Comparison of ENCODE assay signal across 12 cellular contexts in genomic region chr10:120607710-120608703, GRCh38.
DNase-seq lines count a peak whose midpoint lies in the region; ATAC-seq, FAIRE-seq and TF ChIP-seq lines count a peak whose summit lies in the region.
"Had no signal": no experiment of that assay in that cellular context is flagged by ENCODE, and none has a peak within 500 bp of the region (broad histone marks: within the 10 kb centered on the region; RNA-seq: fewer than 3 reads in every experiment).

No MANE protein-coding gene starts in this region.

- H3K9me3 ChIP-seq in GM23248 (ENCODE audit: low read depth): no peaks in the 10 kb centered on the region
- no peaks in the 10 kb centered on the region for H3K9me3 ChIP-seq in keratinocyte (ENCODE audit: control insufficient read depth, low read depth, low read length)
- H3K9me3 ChIP-seq: tibial artery had no signal

- no peak for TF ChIP-seq POLR2A in GM12891 (IDR thresholded peaks at IDR 0.05; ENCODE audit: low read depth, low read length)

- H3K36me3 ChIP-seq in GM23248 (ENCODE audit: low read depth) (no peaks in the 10 kb centered on the region), keratinocyte (ENCODE audit: control insufficient read depth in 2 of 2, extremely low read depth in 1 of 2, insufficient read depth in 2 of 2, low read length in 2 of 2) (no peaks in the 10 kb centered on the region)
- H3K36me3 ChIP-seq: left lung, tibial artery had no signal

- H3K27ac ChIP-seq in GM23248 (no peak overlapping the region), keratinocyte (ENCODE audit: control insufficient read depth, insufficient read depth, low read length) (no peak overlapping the region)
- H3K27ac ChIP-seq: left lung, tibial artery had no signal

- H3K79me2 ChIP-seq in GM23248 (ENCODE audit: insufficient read depth) (no peaks in the 10 kb centered on the region), keratinocyte (ENCODE audit: control insufficient read depth, insufficient read depth, low read length) (no peaks in the 10 kb centered on the region)

- no peak for TF ChIP-seq CTCF in keratinocyte (optimal IDR thresholded peaks at IDR 0.05 in 1 of 3, IDR thresholded peaks at IDR 0.05 in 1 of 3, conservative IDR thresholded peaks at IDR 0.05 in 1 of 3; ENCODE audit: extremely low read depth in 1 of 3, insufficient read depth in 2 of 3, low read length in 3 of 3)

- peak; percentile 62 for DNase-seq in GM23248
- no peak for DNase-seq in keratinocyte (ENCODE audit: low read depth, low spot score)
- DNase-seq in activated CD4-positive, alpha-beta memory T cell treated with anti-CD3 and anti-CD28 coated beads, Interleukin-2, amount 10 ng/mL, durations not matched to agents 7 days and 5 days: no peak
- DNase-seq in effector CD8-positive, alpha-beta T cell (lab: John Stamatoyannopoulos, UW): no peak
- no peak for DNase-seq in GM12891 (ENCODE audit: insufficient read length, low spot score)
- DNase-seq in NCI-H446 (lab: John Stamatoyannopoulos, UW): no peak
- DNase-seq: left lung, MV-4-11, T-helper 17 cell, tibial artery had no signal

- CTCF ChIA-PET in activated CD4-positive, alpha-beta memory T cell treated with anti-CD3 and anti-CD28 coated beads, Interleukin-2, amount 10 ng/mL, durations not matched to agents 7 days and 5 days (lab: Charles Lee): no interaction called here

- POLR2A ChIA-PET in activated CD4-positive, alpha-beta memory T cell treated with anti-CD3 and anti-CD28 coated beads, Interleukin-2, amount 10 ng/mL, durations not matched to agents 7 days and 5 days (lab: Charles Lee): no interaction called here

- in situ Hi-C loops in GM23248 (cut with MboI): no loop called here

- H4K20me1 ChIP-seq in GM23248 (ENCODE audit: insufficient read depth) (no peaks in the 10 kb centered on the region), keratinocyte (ENCODE audit: control insufficient read depth, extremely low read depth, insufficient read depth, low read length) (no peaks in the 10 kb centered on the region)

- H3K27me3 ChIP-seq in GM23248 (replicated peaks; ENCODE audit: insufficient read depth) (no peaks in the 10 kb centered on the region), keratinocyte (ENCODE audit: control insufficient read depth, extremely low read depth, insufficient read depth, low read length) (no peaks in the 10 kb centered on the region)
- H3K27me3 ChIP-seq: left lung, tibial artery had no signal

- H3K27me3 Mint-ChIP-seq in activated CD4-positive, alpha-beta memory T cell treated with anti-CD3 and anti-CD28 coated beads, Interleukin-2, amount 10 ng/mL, durations not matched to agents 7 days and 5 days: no peaks in the 10 kb centered on the region
- H3K27me3 Mint-ChIP-seq: T-helper 17 cell had no signal

- H3K4me3 Mint-ChIP-seq in activated CD4-positive, alpha-beta memory T cell treated with anti-CD3 and anti-CD28 coated beads, Interleukin-2, amount 10 ng/mL, durations not matched to agents 7 days and 5 days: no peak overlapping the region
- H3K4me3 Mint-ChIP-seq: T-helper 17 cell had no signal

- peak overlapping the region; percentile 15 for H3K4me2 ChIP-seq in GM23248 (ENCODE audit: unreplicated experiment)
- peak overlapping the region; percentile 13 for H3K4me2 ChIP-seq in keratinocyte (ENCODE audit: control insufficient read depth, extremely low read depth, insufficient read depth, low read depth, low read length)

- ATAC-seq in GM18867 (IDR thresholded peaks at IDR 0.05; ENCODE audit: unreplicated experiment) (peak; percentile 39), HG03565 (IDR thresholded peaks at IDR 0.05; ENCODE audit: unreplicated experiment) (peak; percentile 32)
- ATAC-seq: left lung, T-helper 17 cell had no signal

- peaks cover 2% of the 10 kb centered on the region for H3K4me1 Mint-ChIP-seq in activated CD4-positive, alpha-beta memory T cell treated with anti-CD3 and anti-CD28 coated beads, Interleukin-2, amount 10 ng/mL, durations not matched to agents 7 days and 5 days
- H3K4me1 Mint-ChIP-seq: T-helper 17 cell had no signal

- peaks cover 3% of the 10 kb centered on the region; the same call in 1 of the 2 replicates for H3K9me2 ChIP-seq in GM23248 (ENCODE audit: insufficient read depth)

- H3K9me3 Mint-ChIP-seq in activated CD4-positive, alpha-beta memory T cell treated with anti-CD3 and anti-CD28 coated beads, Interleukin-2, amount 10 ng/mL, durations not matched to agents 7 days and 5 days: no peaks in the 10 kb centered on the region

- FAIRE-seq in keratinocyte (lab: Jason Lieb, UNC) (peak; percentile 34), GM12891 (lab: Jason Lieb, UNC) (no peak)

- H3K4me1 ChIP-seq in GM23248 (ENCODE audit: insufficient read depth) (peaks cover 15% of the 10 kb centered on the region), keratinocyte (ENCODE audit: control insufficient read depth, extremely low read depth, insufficient read depth, low read length) (peaks cover 13% of the 10 kb centered on the region)
- H3K4me1 ChIP-seq: left lung, tibial artery had no signal

- no peak overlapping the region for H3K4me3 ChIP-seq in GM23248
- H3K4me3 ChIP-seq in keratinocyte (ENCODE audit: control insufficient read depth in 2 of 3, extremely low read depth in 1 of 3, insufficient read depth in 2 of 3, low read depth in 1 of 3, low read length in 3 of 3): no peak overlapping the region
- H3K4me3 ChIP-seq: left lung, tibial artery had no signal

- no peaks in the 10 kb centered on the region for H3K9me1 ChIP-seq in keratinocyte (ENCODE audit: control insufficient read depth, extremely low read depth, insufficient read depth, low read length)

- peaks cover 13% of the 10 kb centered on the region; the same call in 1 of the 2 replicates for H3F3A ChIP-seq in GM23248 (ENCODE audit: insufficient read depth)

- no peak overlapping the region for H3K9ac ChIP-seq in GM23248
- no peak overlapping the region for H3K9ac ChIP-seq in keratinocyte (ENCODE audit: control insufficient read depth, extremely low read depth, insufficient read depth, low read length)

- dilution Hi-C loops in keratinocyte (cut with MboI; ENCODE audit: extremely low pct_ligation_motif_present, low sequenced_read_pairs): no loop called here

- no peak overlapping the region for H3K27ac Mint-ChIP-seq in activated CD4-positive, alpha-beta memory T cell treated with anti-CD3 and anti-CD28 coated beads, Interleukin-2, amount 10 ng/mL, durations not matched to agents 7 days and 5 days
- H3K27ac Mint-ChIP-seq: T-helper 17 cell had no signal

- WGBS in GM23248 (ENCODE audit: low coverage in 1 of 2, low lambda C conversion rate in 2 of 2, missing lambda C conversion rate in 2 of 2), 2 experiments: 45 to 46% methylated on average over 5 of the region's 5 CpGs

- H3K36me3 Mint-ChIP-seq in activated CD4-positive, alpha-beta memory T cell treated with anti-CD3 and anti-CD28 coated beads, Interleukin-2, amount 10 ng/mL, durations not matched to agents 7 days and 5 days (ENCODE audit: low read depth): no peaks in the 10 kb centered on the region

- H2AFZ ChIP-seq in GM23248: no peak overlapping the region
- H2AFZ ChIP-seq in keratinocyte (ENCODE audit: control insufficient read depth, low read length): no peak overlapping the region

TF ChIP-seq in GM12891, 5 proteins besides CTCF, POLR2A, EP300 and RAD21:
- TF ChIP-seq PAX5 (IDR thresholded peaks at IDR 0.05; ENCODE audit: insufficient read depth, low read length, severe bottlenecking) (no peak), SPI1 (IDR thresholded peaks at IDR 0.05; ENCODE audit: low read depth, low read length) (no peak), POU2F2 (IDR thresholded peaks at IDR 0.05; ENCODE audit: low read depth, low read length) (no peak), TAF1 (IDR thresholded peaks at IDR 0.05; ENCODE audit: low read depth, low read length) (no peak), POLR2AphosphoS5 (IDR thresholded peaks at IDR 0.05; ENCODE audit: low read depth, low read length) (no peak)
TF ChIP-seq in GM12891: peak in this region for 0.
